Comparison of ENCODE assay signal across 23 cellular contexts in the genomic region with DNA sequence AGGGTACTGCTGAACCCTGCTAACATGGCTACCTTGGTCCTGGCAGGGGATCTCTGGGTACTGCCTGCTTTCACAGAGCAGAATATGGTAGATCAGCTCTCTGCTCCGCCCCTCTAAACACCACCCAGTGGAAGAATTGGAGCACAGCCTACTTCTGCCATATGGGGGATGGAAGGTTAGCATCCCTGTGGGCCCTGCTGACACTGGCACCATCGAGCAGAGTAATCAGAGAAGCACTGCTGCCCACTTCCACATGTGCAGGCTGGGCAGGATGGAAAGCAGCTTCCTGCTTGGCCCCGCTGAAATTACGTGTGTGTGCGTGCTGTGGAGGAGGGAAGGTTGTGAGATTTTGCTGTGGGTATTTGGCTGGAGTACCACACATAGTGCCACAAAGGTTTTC. TPM values are rescaled to one million over a fixed set of nuclear protein-coding genes. Genes with fewer than 3 reads are reported as not detected.
DNase-seq lines count a peak whose midpoint lies in the region; ATAC-seq and TF ChIP-seq lines count a peak whose summit lies in the region.
"Had no signal": no experiment of that assay in that cellular context is flagged by ENCODE, and none has a peak within 500 bp of the region (broad histone marks: within the 10 kb centered on the region; RNA-seq: fewer than 3 reads in every experiment).

No MANE protein-coding gene starts in this region.

- WGBS in hepatocyte (ENCODE audit: low lambda C conversion rate, missing lambda C conversion rate) = 84% methylated on average over 5 of the region's 5 CpGs

- H3K4me1 Mint-ChIP-seq in naive thymus-derived CD4-positive, alpha-beta T cell = peaks cover 0 to 31% (median 4%) of the 10 kb centered on the region in 7 donors
- H3K4me1 Mint-ChIP-seq: brain had no signal

- no peak for TF ChIP-seq CTCF in DND-41 (IDR thresholded peaks at IDR 0.05; ENCODE audit: borderline replicate concordance, extremely low read depth, low read length, poor library complexity, severe bottlenecking)
- TF ChIP-seq CTCF in hepatocyte (IDR thresholded peaks at IDR 0.05; ENCODE audit: poor library complexity) = no peak

- no peaks in the 10 kb centered on the region for H3K79me2 ChIP-seq in DND-41 (ENCODE audit: insufficient read depth, low read length)
- H3K79me2 ChIP-seq in Karpas-422 (ENCODE audit: low read length) = no peaks in the 10 kb centered on the region
- no peaks in the 10 kb centered on the region for H3K79me2 ChIP-seq in hepatocyte

- H3K4me1 ChIP-seq in DND-41 (ENCODE audit: insufficient read depth, low read length) (peaks cover 24% of the 10 kb centered on the region), Karpas-422 (ENCODE audit: low read length) (peaks cover 29% of the 10 kb centered on the region), hepatocyte (ENCODE audit: insufficient read depth) (no peaks in the 10 kb centered on the region)
- H3K4me1 ChIP-seq in naive thymus-derived CD4-positive, alpha-beta T cell (ENCODE audit: control insufficient read depth in 2 of 2, insufficient read depth in 2 of 2, low read length in 2 of 2) = peaks cover 0 to 3% of the 10 kb centered on the region in 2 donors
- H3K4me1 ChIP-seq: foreskin keratinocyte had no signal

- H3K27ac ChIP-seq in DND-41 (ENCODE audit: low read length) (no peak overlapping the region), Karpas-422 (ENCODE audit: low read length) (no peak overlapping the region), hepatocyte (no peak overlapping the region)
- no peak overlapping the region for H3K27ac ChIP-seq in naive thymus-derived CD4-positive, alpha-beta T cell (ENCODE audit: low read depth, low read length)
- H3K27ac ChIP-seq: coronary artery, foreskin keratinocyte, GM23248 had no signal

- CTCF ChIA-PET in naive thymus-derived CD4-positive, alpha-beta T cell (lab: Charles Lee) = no interaction called here

- H3K4me3 Mint-ChIP-seq in naive thymus-derived CD4-positive, alpha-beta T cell = no peak overlapping the region
- H3K4me3 Mint-ChIP-seq: brain had no signal

- H3K36me3 ChIP-seq in DND-41 (ENCODE audit: insufficient read depth, low read length) = no peaks in the 10 kb centered on the region
- no peaks in the 10 kb centered on the region for H3K36me3 ChIP-seq in Karpas-422 (ENCODE audit: insufficient read depth, low read length)
- H3K36me3 ChIP-seq in naive thymus-derived CD4-positive, alpha-beta T cell (ENCODE audit: control insufficient read depth in 2 of 3, insufficient read depth in 3 of 3, low read length in 3 of 3) = no peaks in the 10 kb centered on the region
- no peaks in the 10 kb centered on the region for H3K36me3 ChIP-seq in hepatocyte (replicated peaks; ENCODE audit: insufficient read depth, low read depth)

- H3K4me3 ChIP-seq in DND-41 (ENCODE audit: low read depth in 1 of 2, low read length in 2 of 2) (no peak overlapping the region), Karpas-422 (ENCODE audit: low read length) (no peak overlapping the region), hepatocyte (no peak overlapping the region)
- H3K4me3 ChIP-seq in naive thymus-derived CD4-positive, alpha-beta T cell (ENCODE audit: low read length) = no peak overlapping the region
- H3K4me3 ChIP-seq: coronary artery, GM23248, smooth muscle cell had no signal

- DNase-seq in DND-41 (no peak), Karpas-422 (peak; percentile 72), UCSD-AML1 (lab: John Stamatoyannopoulos, UW; ENCODE audit: unreplicated experiment) (peak; percentile 70), hepatocyte (ENCODE audit: low spot score) (no peak)
- DNase-seq in naive thymus-derived CD4-positive, alpha-beta T cell = no peak
- DNase-seq: activated CD4-positive, alpha-beta T cell treated with anti-CD3 and anti-CD28 coated beads for 48 hours; activated CD8-positive, alpha-beta memory T cell treated with anti-CD3 and anti-CD28 coated beads, Interleukin-2, amount 50 U/mL, for 4 hours; activated naive CD4-positive, alpha-beta T cell treated with anti-CD3 and anti-CD28 coated beads, Interleukin-2, amount 50 U/mL, for 16 hours; foreskin keratinocyte; GM23248; left ventricle myocardium superior; NCI-H1930; stimulated activated CD4-positive, alpha-beta T cell treated with anti-CD3 and anti-CD28 coated beads, Interleukin-4, amount 100 ng/mL, for 4 hours; stimulated activated CD8-positive, alpha-beta memory T cell treated with anti-CD3 and anti-CD28 coated beads, Interleukin-4, amount 100 ng/mL, for 48 hours; T1000 had no signal

- H3K9me3 Mint-ChIP-seq in naive thymus-derived CD4-positive, alpha-beta T cell = peaks cover 0 to 6% (median 0%) of the 10 kb centered on the region in 11 donors

- H3K9me2 ChIP-seq in Karpas-422 (replicated peaks; ENCODE audit: insufficient read depth, low read length) (no peaks in the 10 kb centered on the region), hepatocyte (replicated peaks; ENCODE audit: insufficient read depth) (no peaks in the 10 kb centered on the region)

- H2AFZ ChIP-seq in DND-41 (ENCODE audit: low read depth, low read length) = no peak overlapping the region
- H2AFZ ChIP-seq in Karpas-422 (ENCODE audit: low read length) = no peak overlapping the region
- no peak overlapping the region for H2AFZ ChIP-seq in hepatocyte
- H2AFZ ChIP-seq: GM23248 had no signal

- peak; percentile 30; the same call in 1 of the 3 replicates for ATAC-seq in DND-41 (ENCODE audit: insufficient read depth, low read depth)
- ATAC-seq in naive thymus-derived CD4-positive, alpha-beta T cell = peak; percentile 45
- no peak for ATAC-seq in activated CD4-positive, CD25-positive, alpha-beta regulatory T cell treated with anti-CD3 and anti-CD28 coated beads, Interleukin-2, amount 50 U/mL, for 24 hours
- no peak for ATAC-seq in HG03342 (IDR thresholded peaks at IDR 0.05; ENCODE audit: unreplicated experiment)
- ATAC-seq: foreskin keratinocyte, left ventricle myocardium superior had no signal

- H4K20me1 ChIP-seq in DND-41 (ENCODE audit: insufficient read depth, low read length) (no peaks in the 10 kb centered on the region), Karpas-422 (ENCODE audit: insufficient read depth, low read depth, low read length) (no peaks in the 10 kb centered on the region), hepatocyte (ENCODE audit: insufficient read depth, poor library complexity, severe bottlenecking) (no peaks in the 10 kb centered on the region)

- H3K36me3 Mint-ChIP-seq in naive thymus-derived CD4-positive, alpha-beta T cell = peaks cover 0 to 5% (median 0%) of the 10 kb centered on the region in 5 donors
- H3K36me3 Mint-ChIP-seq: brain had no signal

- H3K9me3 ChIP-seq in DND-41 (ENCODE audit: insufficient read depth, low read length, severe bottlenecking) (no peaks in the 10 kb centered on the region), Karpas-422 (ENCODE audit: low read length) (no peaks in the 10 kb centered on the region), hepatocyte (ENCODE audit: low read depth) (no peaks in the 10 kb centered on the region)
- H3K9me3 ChIP-seq in naive thymus-derived CD4-positive, alpha-beta T cell (ENCODE audit: control insufficient read depth in 2 of 3, low read length in 3 of 3) = no peaks in the 10 kb centered on the region

- H3K27me3 Mint-ChIP-seq in naive thymus-derived CD4-positive, alpha-beta T cell = peaks cover 0 to 29% (median 6%) of the 10 kb centered on the region in 5 donors

- intact Hi-C loops in naive thymus-derived CD4-positive, alpha-beta T cell (cut with micrococcal nuclease) = no loop called here

- H3K4me2 ChIP-seq in DND-41 (ENCODE audit: insufficient read depth, low read length) (no peak overlapping the region), Karpas-422 (ENCODE audit: low read depth, low read length, poor library complexity, severe bottlenecking) (no peak overlapping the region), hepatocyte (no peak overlapping the region)
- H3K4me2 ChIP-seq: smooth muscle cell had no signal

- H3K27me3 ChIP-seq in DND-41 (ENCODE audit: insufficient read depth, low read length, poor library complexity) (no peaks in the 10 kb centered on the region), Karpas-422 (ENCODE audit: low read length) (no peaks in the 10 kb centered on the region), hepatocyte (no peaks in the 10 kb centered on the region)
- H3K27me3 ChIP-seq in naive thymus-derived CD4-positive, alpha-beta T cell (ENCODE audit: control insufficient read depth in 2 of 2, insufficient read depth in 2 of 2, low read length in 2 of 2) = no peaks in the 10 kb centered on the region
- H3K27me3 ChIP-seq: foreskin keratinocyte had no signal

- H3K9ac ChIP-seq in DND-41 (ENCODE audit: low read depth, low read length) (no peak overlapping the region), Karpas-422 (ENCODE audit: low read length) (no peak overlapping the region)
- H3K9ac ChIP-seq: GM23248 had no signal

- no peak overlapping the region for H3K27ac Mint-ChIP-seq in naive thymus-derived CD4-positive, alpha-beta T cell
- H3K27ac Mint-ChIP-seq: brain had no signal

- POLR2A ChIA-PET in naive thymus-derived CD4-positive, alpha-beta T cell (lab: Charles Lee) = no interaction called here

RNA-seq across cellular contexts. Expression of gene CCR1, which starts 24.8 kb away (rescaled TPM):
- total RNA-seq in Karpas-422 (2014; rRNA removed; shearing (Covaris generic); ENCODE audit: low replicate concordance) = not detected in 2 replicates
- total RNA-seq in naive thymus-derived CD4-positive, alpha-beta T cell = 10 to 100 TPM in 2 of 5 experiments, 1 to 10 TPM in 3; 2.2 to 27.6 (median 4.5) TPM
- under 1 TPM; 0.08 to 0.09 TPM for polyA plus RNA-seq in naive thymus-derived CD4-positive, alpha-beta T cell
- 2.7 and 3.5 TPM in 2 replicates for total RNA-seq in hepatocyte
- polyA plus RNA-seq in hepatocyte = 1.8 and 2.3 TPM in 2 replicates
- total RNA-seq: endothelial cell of umbilical vein, foreskin keratinocyte, GM23248, smooth muscle cell had no signal
- polyA plus RNA-seq: endothelial cell of umbilical vein, foreskin keratinocyte, GM23248 had no signal

RNA-seq across cellular contexts. Expression of gene CCR3, which starts 58.9 kb away (rescaled TPM):
- total RNA-seq in Karpas-422 (2014; rRNA removed; shearing (Covaris generic); ENCODE audit: low replicate concordance) = not detected in 2 replicates
- total RNA-seq in naive thymus-derived CD4-positive, alpha-beta T cell = 1 to 10 TPM in 2 of 5 experiments, under 1 TPM in 1, not detected in 2; 0.17 to 7.4 (median 2.4) TPM
- not detected for polyA plus RNA-seq in naive thymus-derived CD4-positive, alpha-beta T cell
- total RNA-seq in hepatocyte = 0.40 TPM in 1 of 2 replicates, not detected in the other
- 0.12 TPM in 1 of 2 replicates, not detected in the other for polyA plus RNA-seq in hepatocyte
- total RNA-seq: endothelial cell of umbilical vein, foreskin keratinocyte, GM23248, left ventricle myocardium superior, NCI-H460, smooth muscle cell, temporal lobe had no signal
- polyA plus RNA-seq: endothelial cell of umbilical vein, foreskin keratinocyte, GM23248, smooth muscle cell had no signal

Comparison
In these comparisons a context has a peak if more than half of its experiments do, and no peak if none do; other contexts are left out.
1. ATAC-seq: peak in DND-41 (single experiment) and naive thymus-derived CD4-positive, alpha-beta T cell (single experiment); none in activated CD4-positive, CD25-positive, alpha-beta regulatory T cell treated with anti-CD3 and anti-CD28 coated beads, Interleukin-2, amount 50 U/mL, for 24 hours (0 of 2) and HG03342 (single experiment).
2. DNase-seq: peak in Karpas-422 (single experiment) and UCSD-AML1 (single experiment); none in DND-41 (single experiment), naive thymus-derived CD4-positive, alpha-beta T cell (0 of 9) and hepatocyte (single experiment).